ENCODE assay signal across 2 cellular contexts in genomic region chr9:129776938-129777768, GRCh38.
TF ChIP-seq lines count a peak whose summit lies in the region.

No MANE protein-coding gene starts in this region.

TF ChIP-seq in HEK293, 187 proteins besides CTCF, POLR2A, EP300 and RAD21 (continued from another document and continues in another):
- TF ChIP-seq TSHZ1 (tag by site-specific recombination; IDR thresholded peaks at IDR 0.05; ENCODE audit: borderline replicate concordance) (peak; percentile 52; the same call in 1 of the 2 replicates), ZNF398 (tag by site-specific recombination; IDR thresholded peaks at IDR 0.05) (peak; percentile 72), KLF16 (tag by site-specific recombination; IDR thresholded peaks at IDR 0.05) (peak; percentile 66; the same call in 1 of the 2 replicates), OSR2 (tag by site-specific recombination; IDR thresholded peaks at IDR 0.05) (peak; percentile 65), KLF10 (tag by site-specific recombination; IDR thresholded peaks at IDR 0.05) (peak; percentile 31; the same call in 1 of the 2 replicates), ZBTB48 (tag by site-specific recombination; IDR thresholded peaks at IDR 0.05) (peak; percentile 87), PRDM4 (tag by site-specific recombination; IDR thresholded peaks at IDR 0.05) (0 out of 2 replicates have a peak, but pooled peaks have one; percentile 9), ZSCAN16 (tag by site-specific recombination; IDR thresholded peaks at IDR 0.05) (no peak), ZNF626 (tag by site-specific recombination; IDR thresholded peaks at IDR 0.05) (no peak), ZIC2 (tag by site-specific recombination; IDR thresholded peaks at IDR 0.05) (0 out of 2 replicates have a peak, but pooled peaks have one; percentile 67), PATZ1 (tag by site-specific recombination; IDR thresholded peaks at IDR 0.05) (peak; percentile 84), KLF1 (tag by site-specific recombination; IDR thresholded peaks at IDR 0.05) (no peak), ZNF639 (tag by site-specific recombination; IDR thresholded peaks at IDR 0.05) (peak; percentile 50; the same call in 1 of the 2 replicates), ZNF664 (tag by site-specific recombination; IDR thresholded peaks at IDR 0.05) (no peak), ZFHX2 (tag by site-specific recombination; conservative IDR thresholded peaks at IDR 0.05) (no peak; the same call in 1 of the 2 replicates)

TF ChIP-seq in K562, 482 proteins besides CTCF, POLR2A, EP300 and RAD21 (continued from another document and continues in another):
- TF ChIP-seq ATF4 (CRISPR knock-in tag; IDR thresholded peaks at IDR 0.05) (peak; percentile 67), EZH2 (IDR thresholded peaks at IDR 0.05; ENCODE audit: borderline replicate concordance, low read depth, low read length) (no peak), BHLHE40 (IDR thresholded peaks at IDR 0.05; ENCODE audit: low read length) (peak; percentile 54), FOXJ3 (CRISPR knock-in tag; IDR thresholded peaks at IDR 0.05) (no peak), GMEB1 (CRISPR knock-in tag; IDR thresholded peaks at IDR 0.05) (peak; percentile 59), CREM (IDR thresholded peaks at IDR 0.05; ENCODE audit: low read depth) (peak; percentile 99), JUN (IDR thresholded peaks at IDR 0.05; ENCODE audit: borderline replicate concordance, low read depth, low read length) (peak; percentile 99), JUN (CRISPR knock-in tag; IDR thresholded peaks at IDR 0.05; ENCODE audit: borderline replicate concordance) (peak; percentile 99), NFE2 (IDR thresholded peaks at IDR 0.05; ENCODE audit: low read depth) (peak; percentile 90), ZNF766 (CRISPR knock-in tag; conservative IDR thresholded peaks at IDR 0.05) (peak; percentile 87), ZEB2 (IDR thresholded peaks at IDR 0.05) (0 out of 2 replicates have a peak, but pooled peaks have one; percentile 48), CBFB (CRISPR knock-in tag; IDR thresholded peaks at IDR 0.05) (peak; percentile 93; the same call in 1 of the 2 replicates), ZNF512 (tag; IDR thresholded peaks at IDR 0.05) (no peak), ZNF436 (CRISPR knock-in tag; IDR thresholded peaks at IDR 0.05) (no peak), TAL1 (IDR thresholded peaks at IDR 0.05) (0 out of 2 replicates have a peak, but pooled peaks have one; percentile 8), KLF16 (IDR thresholded peaks at IDR 0.05) (no peak), HMG20B (CRISPR knock-in tag; IDR thresholded peaks at IDR 0.05) (no peak), SMARCA4 (IDR thresholded peaks at IDR 0.05) (peak; percentile 91), IRF1 (CRISPR knock-in tag; IDR thresholded peaks at IDR 0.05; ENCODE audit: borderline replicate concordance) (no peak), ZBTB26 (CRISPR knock-in tag; IDR thresholded peaks at IDR 0.05) (no peak), MAX (CRISPR knock-in tag; IDR thresholded peaks at IDR 0.05) (peak; percentile 59), RBM25 (IDR thresholded peaks at IDR 0.05; ENCODE audit: low read depth, low read length, severe bottlenecking) (no peak), ZNF644 (tag; IDR thresholded peaks at IDR 0.05; ENCODE audit: low read depth) (peak; percentile 89), CHD2 (IDR thresholded peaks at IDR 0.05; ENCODE audit: low read depth, low read length) (no peak), STAG1 (CRISPR knock-in tag; IDR thresholded peaks at IDR 0.05; ENCODE audit: borderline replicate concordance) (no peak), HDAC1 (IDR thresholded peaks at IDR 0.05) (0 out of 4 replicates have a peak, but pooled peaks of 1 of the 2 experiments have one; percentile 31), MEIS2 (IDR thresholded peaks at IDR 0.05; ENCODE audit: partially characterized antibody) (peak; percentile 62), CXXC5 (CRISPR knock-in tag; IDR thresholded peaks at IDR 0.05) (peak; percentile 77), CGGBP1 (CRISPR knock-in tag; IDR thresholded peaks at IDR 0.05) (no peak), USF1 (CRISPR knock-in tag; IDR thresholded peaks at IDR 0.05) (no peak), THRB (CRISPR knock-in tag; conservative IDR thresholded peaks at IDR 0.05) (peak; percentile 77; the same call in 1 of the 2 replicates), ETV1 (tag; conservative IDR thresholded peaks at IDR 0.05; ENCODE audit: low read depth) (peak; percentile 56), PHF21A (IDR thresholded peaks at IDR 0.05; ENCODE audit: borderline replicate concordance, low read depth) (peak; percentile 79; the same call in 1 of the 2 replicates), OTX1 (CRISPR knock-in tag; IDR thresholded peaks at IDR 0.05) (peak; percentile 78), TFAP4 (CRISPR knock-in tag; IDR thresholded peaks at IDR 0.05; ENCODE audit: borderline replicate concordance) (peak; percentile 84; the same call in 1 of the 2 replicates), MEF2D (tag; conservative IDR thresholded peaks at IDR 0.05; ENCODE audit: low read depth) (peak; percentile 38; the same call in 1 of the 2 replicates), SRF (CRISPR knock-in tag; IDR thresholded peaks at IDR 0.05) (no peak), CSDE1 (IDR thresholded peaks at IDR 0.05) (no peak), ZNF232 (CRISPR knock-in tag; IDR thresholded peaks at IDR 0.05) (no peak), ARID1B (IDR thresholded peaks at IDR 0.05) (peak; percentile 85), ARHGAP35 (IDR thresholded peaks at IDR 0.05; ENCODE audit: partially characterized antibody) (no peak), ZNF398 (CRISPR knock-in tag; IDR thresholded peaks at IDR 0.05) (no peak), TRIM25 (IDR thresholded peaks at IDR 0.05; ENCODE audit: borderline replicate concordance) (no peak), SAFB (IDR thresholded peaks at IDR 0.05; ENCODE audit: borderline replicate concordance, low read depth, low read length) (no peak), ZNF778 (CRISPR knock-in tag; IDR thresholded peaks at IDR 0.05) (no peak), ZNF175 (CRISPR knock-in tag; IDR thresholded peaks at IDR 0.05; ENCODE audit: low read depth) (no peak), HMBOX1 (IDR thresholded peaks at IDR 0.05) (peak; percentile 54; the same call in 1 of the 2 replicates)
